Comparison of ENCODE assay signal across 8 cellular contexts in genomic region chr10:6347391-6347951, GRCh38.
DNase-seq lines count a peak whose midpoint lies in the region; ATAC-seq lines count a peak whose summit lies in the region.

No MANE protein-coding gene starts in this region.

- H3K9me3 Mint-ChIP-seq in activated naive CD8-positive, alpha-beta T cell treated with anti-CD3 and anti-CD28 coated beads, Interleukin-2, amount 10 ng/mL, durations not matched to agents 7 days and 5 days = peaks cover 10% of the 10 kb centered on the region

- POLR2A ChIA-PET in activated naive CD8-positive, alpha-beta T cell treated with anti-CD3 and anti-CD28 coated beads, Interleukin-2, amount 10 ng/mL, durations not matched to agents 7 days and 5 days (lab: Charles Lee) = interaction anchor here (0.7 to 3.6 kb wide), 18 partner anchors 8 to 258 kb away, joined by 3 to 19 read pairs (median 4); partner anchors contain the start of gene PFKFB3

- H3K4me3 ChIP-seq in skin epidermis = peak overlapping the region in 2 of 7 experiments; percentile 2 to 12

- H3K27ac ChIP-seq in skin epidermis = peak overlapping the region in 17 of 21 experiments; percentile 6 to 92 (median 70)

- peaks cover 35% of the 10 kb centered on the region for H3K36me3 Mint-ChIP-seq in activated naive CD8-positive, alpha-beta T cell treated with anti-CD3 and anti-CD28 coated beads, Interleukin-2, amount 10 ng/mL, durations not matched to agents 7 days and 5 days

- DNase-seq in EH (ENCODE audit: low read depth) (peak; percentile 48), T follicular helper cell (ENCODE audit: low read depth) (peak; percentile 45), UCSD-AML1 (lab: John Stamatoyannopoulos, UW; ENCODE audit: unreplicated experiment) (no peak), NCI-H1694 (lab: John Stamatoyannopoulos, UW) (no peak), DMS53 treated with DMSO at 0.1 percent for 48 hours (lab: John Stamatoyannopoulos, UW; ENCODE audit: unreplicated experiment) (no peak)
- DNase-seq in activated naive CD8-positive, alpha-beta T cell treated with anti-CD3 and anti-CD28 coated beads, Interleukin-2, amount 10 ng/mL, durations not matched to agents 7 days and 5 days = peak; percentile 55

- peak overlapping the region; percentile 98 for H3K27ac Mint-ChIP-seq in activated naive CD8-positive, alpha-beta T cell treated with anti-CD3 and anti-CD28 coated beads, Interleukin-2, amount 10 ng/mL, durations not matched to agents 7 days and 5 days

- no peaks in the 10 kb centered on the region for H3K27me3 Mint-ChIP-seq in activated naive CD8-positive, alpha-beta T cell treated with anti-CD3 and anti-CD28 coated beads, Interleukin-2, amount 10 ng/mL, durations not matched to agents 7 days and 5 days

- H3K4me3 Mint-ChIP-seq in activated naive CD8-positive, alpha-beta T cell treated with anti-CD3 and anti-CD28 coated beads, Interleukin-2, amount 10 ng/mL, durations not matched to agents 7 days and 5 days = peak overlapping the region; percentile 82

- H3K4me1 Mint-ChIP-seq in activated naive CD8-positive, alpha-beta T cell treated with anti-CD3 and anti-CD28 coated beads, Interleukin-2, amount 10 ng/mL, durations not matched to agents 7 days and 5 days = peaks cover 57% of the 10 kb centered on the region

- ATAC-seq in HG02759 (IDR thresholded peaks at IDR 0.05; ENCODE audit: unreplicated experiment) = peak; percentile 39
- ATAC-seq in activated naive CD8-positive, alpha-beta T cell treated with anti-CD3 and anti-CD28 coated beads, Interleukin-2, amount 10 ng/mL, durations not matched to agents 7 days and 5 days (ENCODE audit: low read depth) = peak; percentile 38

Comparison
In these comparisons a context has a peak if more than half of its experiments do, and no peak if none do; other contexts are left out.
1. DNase-seq: peak in EH (single experiment), T follicular helper cell (single experiment) and activated naive CD8-positive, alpha-beta T cell treated with anti-CD3 and anti-CD28 coated beads, Interleukin-2, amount 10 ng/mL, durations not matched to agents 7 days and 5 days (single experiment); none in UCSD-AML1 (single experiment), NCI-H1694 (single experiment) and DMS53 treated with DMSO at 0.1 percent for 48 hours (single experiment).